ENCODE assay signal across 1 cellular context in the genomic region with DNA sequence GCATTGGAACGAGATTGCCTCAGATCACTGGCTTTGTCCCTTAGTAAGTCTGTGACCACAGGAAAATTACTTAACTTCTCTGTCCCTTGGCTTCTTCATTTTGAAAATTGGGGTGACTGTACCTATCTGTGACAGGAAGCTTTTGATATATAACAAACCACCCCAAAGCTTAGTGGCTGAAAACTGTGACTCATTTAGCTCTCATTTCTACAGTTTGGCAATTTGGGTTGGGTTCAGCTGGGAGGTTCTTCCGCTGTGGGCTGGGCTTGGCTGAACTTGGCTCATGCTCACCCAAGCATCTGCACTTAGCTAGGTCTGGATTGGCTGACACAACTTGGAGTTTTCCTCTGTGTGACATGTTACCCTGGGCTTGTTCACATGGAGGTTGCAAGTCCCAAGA.
A peak's percentile ranks its signal among the peaks of the same experiment; 100 is the strongest.
TF ChIP-seq lines count a peak whose summit lies in the region.

No MANE protein-coding gene starts in this region.

TF ChIP-seq in HepG2, 621 proteins besides CTCF, POLR2A, EP300 and RAD21:
- TF ChIP-seq, protein P1, sequence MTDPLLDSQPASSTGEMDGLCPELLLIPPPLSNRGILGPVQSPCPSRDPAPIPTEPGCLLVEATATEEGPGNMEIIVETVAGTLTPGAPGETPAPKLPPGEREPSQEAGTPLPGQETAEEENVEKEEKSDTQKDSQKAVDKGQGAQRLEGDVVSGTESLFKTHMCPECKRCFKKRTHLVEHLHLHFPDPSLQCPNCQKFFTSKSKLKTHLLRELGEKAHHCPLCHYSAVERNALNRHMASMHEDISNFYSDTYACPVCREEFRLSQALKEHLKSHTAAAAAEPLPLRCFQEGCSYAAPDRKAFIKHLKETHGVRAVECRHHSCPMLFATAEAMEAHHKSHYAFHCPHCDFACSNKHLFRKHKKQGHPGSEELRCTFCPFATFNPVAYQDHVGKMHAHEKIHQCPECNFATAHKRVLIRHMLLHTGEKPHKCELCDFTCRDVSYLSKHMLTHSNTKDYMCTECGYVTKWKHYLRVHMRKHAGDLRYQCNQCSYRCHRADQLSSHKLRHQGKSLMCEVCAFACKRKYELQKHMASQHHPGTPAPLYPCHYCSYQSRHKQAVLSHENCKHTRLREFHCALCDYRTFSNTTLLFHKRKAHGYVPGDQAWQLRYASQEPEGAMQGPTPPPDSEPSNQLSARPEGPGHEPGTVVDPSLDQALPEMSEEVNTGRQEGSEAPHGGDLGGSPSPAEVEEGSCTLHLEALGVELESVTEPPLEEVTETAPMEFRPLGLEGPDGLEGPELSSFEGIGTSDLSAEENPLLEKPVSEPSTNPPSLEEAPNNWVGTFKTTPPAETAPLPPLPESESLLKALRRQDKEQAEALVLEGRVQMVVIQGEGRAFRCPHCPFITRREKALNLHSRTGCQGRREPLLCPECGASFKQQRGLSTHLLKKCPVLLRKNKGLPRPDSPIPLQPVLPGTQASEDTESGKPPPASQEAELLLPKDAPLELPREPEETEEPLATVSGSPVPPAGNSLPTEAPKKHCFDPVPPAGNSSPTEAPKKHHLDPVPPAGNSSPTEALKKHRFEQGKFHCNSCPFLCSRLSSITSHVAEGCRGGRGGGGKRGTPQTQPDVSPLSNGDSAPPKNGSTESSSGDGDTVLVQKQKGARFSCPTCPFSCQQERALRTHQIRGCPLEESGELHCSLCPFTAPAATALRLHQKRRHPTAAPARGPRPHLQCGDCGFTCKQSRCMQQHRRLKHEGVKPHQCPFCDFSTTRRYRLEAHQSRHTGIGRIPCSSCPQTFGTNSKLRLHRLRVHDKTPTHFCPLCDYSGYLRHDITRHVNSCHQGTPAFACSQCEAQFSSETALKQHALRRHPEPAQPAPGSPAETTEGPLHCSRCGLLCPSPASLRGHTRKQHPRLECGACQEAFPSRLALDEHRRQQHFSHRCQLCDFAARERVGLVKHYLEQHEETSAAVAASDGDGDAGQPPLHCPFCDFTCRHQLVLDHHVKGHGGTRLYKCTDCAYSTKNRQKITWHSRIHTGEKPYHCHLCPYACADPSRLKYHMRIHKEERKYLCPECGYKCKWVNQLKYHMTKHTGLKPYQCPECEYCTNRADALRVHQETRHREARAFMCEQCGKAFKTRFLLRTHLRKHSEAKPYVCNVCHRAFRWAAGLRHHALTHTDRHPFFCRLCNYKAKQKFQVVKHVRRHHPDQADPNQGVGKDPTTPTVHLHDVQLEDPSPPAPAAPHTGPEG (CRISPR knock-in tag; IDR thresholded peaks at IDR 0.05), result no peak
- TF ChIP-seq ZNF331 (CRISPR knock-in tag; IDR thresholded peaks at IDR 0.05), result peak; percentile 88
